Comparison of ENCODE assay signal across 8 cellular contexts in the genomic region with DNA sequence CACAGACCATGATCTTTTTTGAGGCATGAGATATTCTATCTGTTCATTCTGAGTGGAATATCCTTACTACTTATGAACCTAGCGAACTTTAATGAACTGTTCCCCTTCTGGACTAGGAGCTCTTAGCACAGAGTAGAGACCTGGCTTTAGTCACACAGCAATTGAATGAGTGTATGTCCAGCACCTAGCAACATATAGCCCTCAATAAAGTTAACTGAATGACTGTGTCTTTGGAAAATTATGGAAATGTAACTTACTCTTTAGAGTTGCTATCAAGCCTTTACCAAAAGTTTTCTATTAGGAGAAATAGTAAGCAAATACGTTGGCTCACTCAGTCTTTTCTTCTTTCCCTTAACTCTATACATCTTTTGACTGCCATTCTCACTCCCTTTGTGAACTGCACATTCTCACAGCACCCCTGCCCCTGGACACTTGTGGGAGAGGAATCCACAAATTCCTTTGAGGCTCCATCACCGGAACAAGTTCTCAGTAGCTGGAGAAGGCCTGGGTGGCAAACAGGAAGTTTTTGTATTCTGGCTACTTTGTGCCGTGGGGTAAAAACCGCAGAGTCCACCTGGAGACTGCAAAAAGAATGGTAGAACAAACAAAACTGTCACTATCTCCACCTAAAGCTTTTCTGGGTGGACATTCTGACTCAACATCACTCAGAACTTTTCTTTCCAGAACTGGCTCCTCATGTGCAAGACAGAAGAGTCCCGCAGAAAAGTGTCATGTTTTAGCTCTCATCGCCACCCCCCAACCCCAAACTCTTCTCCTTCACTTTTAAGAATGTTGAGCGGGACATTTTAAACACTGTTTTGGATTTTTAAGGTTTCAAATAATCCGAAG. TPM values are rescaled to one million over a fixed set of nuclear protein-coding genes. Genes with fewer than 3 reads are reported as not detected.
DNase-seq lines count a peak whose midpoint lies in the region; ATAC-seq, FAIRE-seq and TF ChIP-seq lines count a peak whose summit lies in the region.

No MANE protein-coding gene starts in this region.

- dilution Hi-C loops in endothelial cell of umbilical vein (cut with MboI; ENCODE audit: extremely low pct_ligation_motif_present, low sequenced_read_pairs), result no loop called here

- H3K4me1 ChIP-seq in GM23338 (ENCODE audit: insufficient read depth) (peaks cover 46% of the 10 kb centered on the region), endothelial cell of umbilical vein (ENCODE audit: control insufficient read depth, extremely low read depth, insufficient read depth, low read length) (peaks cover 32% of the 10 kb centered on the region), neural progenitor cell (peaks cover 28% of the 10 kb centered on the region)

- TSS peak; percentile 54 for BruUV-seq in endothelial cell of umbilical vein (replicated peaks; lab: Mats Ljungman, UMichigan)

- H3K4me1 Mint-ChIP-seq in GM23338 (peaks cover 42% of the 10 kb centered on the region), neural progenitor cell (peaks cover 28% of the 10 kb centered on the region)

- H3K9me3 ChIP-seq in endothelial cell of umbilical vein (replicated peaks; ENCODE audit: control insufficient read depth, insufficient read depth, low read length) (no peaks in the 10 kb centered on the region), neural progenitor cell (ENCODE audit: low read depth) (no peaks in the 10 kb centered on the region)

- H3K9me3 Mint-ChIP-seq in GM23338 (peaks cover 3% of the 10 kb centered on the region; the same call in 1 of the 3 replicates), neural progenitor cell (no peaks in the 10 kb centered on the region)

- H3K27ac ChIP-seq in GM23338 (ENCODE audit: low read depth) (peak overlapping the region; percentile 40; the same call in 1 of the 2 replicates), endothelial cell of umbilical vein (ENCODE audit: insufficient read depth, low read depth, low read length) (peak overlapping the region; percentile 45), neural progenitor cell (no peak overlapping the region)

- peak overlapping the region; percentile 70 for H3K4me3 Mint-ChIP-seq in GM23338
- peak overlapping the region; percentile 86 for H3K4me3 Mint-ChIP-seq in neural progenitor cell

- TF ChIP-seq POLR2A in endothelial cell of umbilical vein (IDR thresholded peaks at IDR 0.05; ENCODE audit: low read depth, low read length), result no peak

- no peaks in the 10 kb centered on the region for H3K9me1 ChIP-seq in endothelial cell of umbilical vein (replicated peaks; ENCODE audit: control insufficient read depth, extremely low read depth, insufficient read depth, low read length)

- H2AFZ ChIP-seq in GM23338, result peak overlapping the region; percentile 48; the same call in 1 of the 2 replicates
- peak overlapping the region; percentile 66 for H2AFZ ChIP-seq in endothelial cell of umbilical vein (ENCODE audit: low read depth, low read length)
- peak overlapping the region; percentile 74 for H2AFZ ChIP-seq in neural progenitor cell (replicated peaks)

- H3F3A ChIP-seq in GM23338 (replicated peaks; ENCODE audit: low read depth) (no peaks in the 10 kb centered on the region), neural progenitor cell (ENCODE audit: low read depth) (peaks cover 19% of the 10 kb centered on the region)

- intact Hi-C loops in endothelial cell of umbilical vein (cut with micrococcal nuclease), result no loop called here

- H3K36me3 ChIP-seq in GM23338 (ENCODE audit: insufficient read depth) (no peaks in the 10 kb centered on the region; the same call in 1 of the 2 replicates), endothelial cell of umbilical vein (ENCODE audit: control insufficient read depth in 2 of 2, extremely low read depth in 1 of 2, insufficient read depth in 2 of 2, low read length in 2 of 2) (no peaks in the 10 kb centered on the region), neural progenitor cell (no peaks in the 10 kb centered on the region)

- H3K4me2 ChIP-seq in GM23338 (peak overlapping the region; percentile 74), endothelial cell of umbilical vein (ENCODE audit: insufficient read depth, low read length) (peak overlapping the region; percentile 37), neural progenitor cell (peak overlapping the region; percentile 80)

- H3K4me3 ChIP-seq in GM23338, result peak overlapping the region; percentile 55
- H3K4me3 ChIP-seq in endothelial cell of umbilical vein (replicated peaks in 1 of 3; ENCODE audit: insufficient read depth in 1 of 3, low read depth in 1 of 3, low read length in 3 of 3), result peak overlapping the region in 2 of 3 experiments; percentile 49 to 82
- H3K4me3 ChIP-seq in neural progenitor cell, result peak overlapping the region; percentile 50

- no peaks in the 10 kb centered on the region for H4K20me1 ChIP-seq in GM23338 (replicated peaks; ENCODE audit: insufficient read depth)
- H4K20me1 ChIP-seq in endothelial cell of umbilical vein (replicated peaks; ENCODE audit: control insufficient read depth, extremely low read depth, insufficient read depth, low read length), result no peaks in the 10 kb centered on the region
- no peaks in the 10 kb centered on the region for H4K20me1 ChIP-seq in neural progenitor cell (ENCODE audit: low read depth)

- CTCF ChIA-PET in endothelial cell of umbilical vein (lab: Charles Lee), result interaction anchor here (0.8 to 4.4 kb wide), 8 partner anchors 10 to 854 kb away, joined by 3 to 57 read pairs (median 10); no protein-coding TSS in a partner anchor

- DNase-seq in GM23338 (ENCODE audit: low spot score) (peak; percentile 4), endothelial cell of umbilical vein (ENCODE audit: low read depth, low spot score) (peak; percentile 30), neural progenitor cell (ENCODE audit: low spot score) (peak; percentile 28), NCI-H526 (lab: John Stamatoyannopoulos, UW) (no peak), GM19240 (ENCODE audit: insufficient read length, low spot score) (no peak)
- DNase-seq in activated CD8-positive, alpha-beta memory T cell treated with anti-CD3 and anti-CD28 coated beads, Interleukin-2, amount 50 U/mL, for 48 hours, result no peak

- peak; percentile 78 for FAIRE-seq in endothelial cell of umbilical vein (lab: Jason Lieb, UNC)

- TF ChIP-seq CTCF in GM23338 (conservative IDR thresholded peaks at IDR 0.05; ENCODE audit: low read depth in 2 of 2) (no peak), endothelial cell of umbilical vein (IDR thresholded peaks at IDR 0.05; ENCODE audit: extremely low read depth in 1 of 2, insufficient read depth in 1 of 2, low read depth in 1 of 2, low read length in 2 of 2) (no peak), neural progenitor cell (IDR thresholded peaks at IDR 0.05) (no peak)

- H3K27ac Mint-ChIP-seq in GM23338 (peak overlapping the region; percentile 62; the same call in 1 of the 2 replicates), neural progenitor cell (peak overlapping the region; percentile 96)

- peak overlapping the region; percentile 64 for H3K9ac ChIP-seq in endothelial cell of umbilical vein (replicated peaks; ENCODE audit: extremely low read depth, insufficient read depth, low read length)
- H3K9ac ChIP-seq in neural progenitor cell, result no peak overlapping the region

- POLR2A ChIA-PET in endothelial cell of umbilical vein (lab: Charles Lee), result no interaction called here

- H3K79me2 ChIP-seq in GM23338 (replicated peaks; ENCODE audit: insufficient read depth) (peaks cover 25% of the 10 kb centered on the region), endothelial cell of umbilical vein (ENCODE audit: control insufficient read depth, insufficient read depth, low read length) (peaks cover 26% of the 10 kb centered on the region), neural progenitor cell (ENCODE audit: low read depth) (peaks cover 32% of the 10 kb centered on the region)

- H3K36me3 Mint-ChIP-seq in GM23338 (ENCODE audit: low read depth) (peaks cover 20% of the 10 kb centered on the region), neural progenitor cell (peaks cover 4% of the 10 kb centered on the region)

- H3K27me3 ChIP-seq in GM23338 (ENCODE audit: insufficient read depth) (no peaks in the 10 kb centered on the region), endothelial cell of umbilical vein (ENCODE audit: control insufficient read depth in 2 of 2, insufficient read depth in 2 of 2, low read length in 2 of 2) (no peaks in the 10 kb centered on the region), neural progenitor cell (no peaks in the 10 kb centered on the region)

- no peaks in the 10 kb centered on the region for H3K9me2 ChIP-seq in GM23338 (ENCODE audit: insufficient read depth)

- no peak for ATAC-seq in GM23338
- ATAC-seq in SK-N-SH treated with all-trans-retinoic acid at 6 μM for 48 hours, result peak; percentile 6; the same call in 1 of the 3 replicates
- no peak for ATAC-seq in HG03565 (IDR thresholded peaks at IDR 0.05; ENCODE audit: unreplicated experiment)

- H3K27me3 Mint-ChIP-seq in GM23338 (ENCODE audit: insufficient read depth, low read depth, poor library complexity) (peaks cover 7% of the 10 kb centered on the region), neural progenitor cell (ENCODE audit: insufficient read depth, low read depth) (peaks cover 3% of the 10 kb centered on the region)

TF ChIP-seq in SK-N-SH treated with all-trans-retinoic acid at 6 μM for 48 hours, 23 proteins besides CTCF, POLR2A, EP300 and RAD21 (continues in another document):
- TF ChIP-seq SNAI2 (CRISPR knock-in tag; IDR thresholded peaks at IDR 0.05), result no peak

TF ChIP-seq in endothelial cell of umbilical vein, 7 proteins besides CTCF, POLR2A, EP300 and RAD21 (continues in another document):
- TF ChIP-seq EZH2 (IDR thresholded peaks at IDR 0.05; ENCODE audit: borderline replicate concordance, low read depth, low read length, severe bottlenecking) (no peak), JUN (IDR thresholded peaks at IDR 0.05; ENCODE audit: borderline replicate concordance, insufficient read depth, insufficient read length, low read depth) (peak; percentile 7), FOS (IDR thresholded peaks at IDR 0.05; ENCODE audit: borderline replicate concordance, insufficient read depth, low read length) (no peak), MYC (IDR thresholded peaks at IDR 0.05; ENCODE audit: low read depth, low read length) (no peak)

RNA-seq across cellular contexts. Expression of a gene that starts 1.1 kb away (rescaled TPM):
- total RNA-seq in GM23338 (2014; rRNA removed; shearing (Covaris generic)), result 84.9 and 112 TPM in 2 replicates
- polyA plus RNA-seq in GM23338 (2016; fragmentation: Nextera tagmentation; extraction: Ambion mirVana) (111 and 124 TPM in 2 replicates), endothelial cell of umbilical vein (96.9 and 107 TPM in 2 replicates)
- total RNA-seq in endothelial cell of umbilical vein (81.5 and 89.2 TPM in 2 replicates), neural progenitor cell (ENCODE audit: low replicate concordance) (343 and 379 TPM in 2 replicates)
- polyA plus RNA-seq in endothelial cell of umbilical vein (2011; cell fraction: cytosol; rRNA removed), result 127 and 136 TPM in 2 replicates
- 131 and 134 TPM in 2 replicates for polyA plus RNA-seq in endothelial cell of umbilical vein (2011; cell fraction: nucleus; rRNA removed)
- 93.5 and 125 TPM in 2 replicates for polyA plus RNA-seq in endothelial cell of umbilical vein (2012)
- 59.8 and 60.6 TPM in 2 replicates for polyA minus RNA-seq in endothelial cell of umbilical vein
- 9.4 TPM for polyA minus RNA-seq in endothelial cell of umbilical vein (2011; cell fraction: cytosol; rRNA and poly(A)+ RNA removed)
- 43.1 and 50.2 TPM in 2 replicates for polyA minus RNA-seq in endothelial cell of umbilical vein (2011; cell fraction: nucleus; rRNA and poly(A)+ RNA removed)

Comparison
In these comparisons a context has a peak if more than half of its experiments do, and no peak if none do; other contexts are left out.
1. DNase-seq: peak in GM23338 (single experiment), endothelial cell of umbilical vein (single experiment) and neural progenitor cell (single experiment); none in NCI-H526 (0 of 2), activated CD8-positive, alpha-beta memory T cell treated with anti-CD3 and anti-CD28 coated beads, Interleukin-2, amount 50 U/mL, for 48 hours (single experiment) and GM19240 (single experiment).
2. Peak in every context shown above with its lines, with median percentiles within 50 percentile points of each other: H2AFZ ChIP-seq, H3K4me2 ChIP-seq and H3K4me3 ChIP-seq.